20 cellular contexts compared by ENCODE assay signal in the genomic region with DNA sequence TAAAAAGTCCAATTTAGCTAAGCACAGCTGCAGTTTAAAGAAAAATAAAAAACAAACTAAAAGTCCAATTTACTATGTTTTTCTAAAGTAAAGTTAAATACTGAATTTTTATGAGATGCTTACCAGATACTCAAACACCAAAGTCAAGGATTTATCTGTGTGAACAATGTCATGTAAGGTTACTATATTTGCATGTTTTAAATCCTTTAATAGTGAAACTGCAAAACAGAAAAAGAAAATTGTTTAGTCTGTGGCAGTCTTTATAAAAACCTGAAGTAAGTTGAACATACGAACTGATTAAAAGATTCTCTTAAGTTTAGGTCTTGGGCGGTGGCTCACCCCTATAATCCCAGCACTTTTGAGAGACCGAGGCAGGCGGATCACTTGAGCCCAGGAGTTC.
DNase-seq lines count a peak whose midpoint lies in the region; ATAC-seq, FAIRE-seq and TF ChIP-seq lines count a peak whose summit lies in the region.
"Had no signal": no experiment of that assay in that cellular context is flagged by ENCODE, and none has a peak within 500 bp of the region (broad histone marks: within the 10 kb centered on the region; RNA-seq: fewer than 3 reads in every experiment).

No MANE protein-coding gene starts in this region.

- H2AFZ ChIP-seq in MM.1S (ENCODE audit: low read length) (no peak overlapping the region), PC-9 (no peak overlapping the region)

- H3K9me3 Mint-ChIP-seq in natural killer cell treated with Interleukin-12 subunit alpha and Interleukin-12 subunit beta and Interleukin-15 and Interleukin-18, amount 100 ng/mL, for 72 hours, result no peaks in the 10 kb centered on the region
- H3K9me3 Mint-ChIP-seq: CD4-positive, alpha-beta memory T cell; HFFc6 had no signal

- H4K20me1 ChIP-seq in MM.1S (ENCODE audit: insufficient read depth, low read length) (no peaks in the 10 kb centered on the region), PC-9 (ENCODE audit: insufficient read depth) (peaks cover 4% of the 10 kb centered on the region; the same call in 1 of the 2 replicates)

- H3K27ac ChIP-seq in MM.1S (ENCODE audit: low read length), result no peak overlapping the region
- H3K27ac ChIP-seq in pancreas, result no peak overlapping the region
- H3K27ac ChIP-seq in PC-9, result no peak overlapping the region

- intact Hi-C loops in pancreas (cut with DNase I), result no loop called here
- intact Hi-C loops in PC-9 (cut with micrococcal nuclease; ENCODE audit: unreplicated experiment), result loop anchor here (10.0 kb wide), 1 partner anchor 97 kb away; no protein-coding TSS in a partner anchor

- ATAC-seq in pancreas, result no peak
- no peak for ATAC-seq in natural killer cell treated with Interleukin-12 subunit alpha and Interleukin-12 subunit beta and Interleukin-15 and Interleukin-18, amount 100 ng/mL, for 72 hours
- ATAC-seq: GM12878 had no signal

- no peaks in the 10 kb centered on the region for H3K9me2 ChIP-seq in MM.1S (replicated peaks; ENCODE audit: insufficient read depth, low read length)
- H3K9me2 ChIP-seq in PC-9 (ENCODE audit: insufficient read depth), result no peaks in the 10 kb centered on the region

- H3K36me3 Mint-ChIP-seq in natural killer cell treated with Interleukin-12 subunit alpha and Interleukin-12 subunit beta and Interleukin-15 and Interleukin-18, amount 100 ng/mL, for 72 hours, result no peaks in the 10 kb centered on the region

- H3K4me3 ChIP-seq in MM.1S (ENCODE audit: low read length) (no peak overlapping the region), pancreas (no peak overlapping the region), PC-9 (no peak overlapping the region)
- H3K4me3 ChIP-seq: GM12878, HAP-1 had no signal

- H3K9me3 ChIP-seq in MM.1S (replicated peaks; ENCODE audit: insufficient read depth, low read length) (no peaks in the 10 kb centered on the region), pancreas (no peaks in the 10 kb centered on the region), PC-9 (ENCODE audit: insufficient read depth, low read depth) (no peaks in the 10 kb centered on the region)
- H3K9me3 ChIP-seq: HAP-1 had no signal

- H3K27ac Mint-ChIP-seq in natural killer cell treated with Interleukin-12 subunit alpha and Interleukin-12 subunit beta and Interleukin-15 and Interleukin-18, amount 100 ng/mL, for 72 hours, result no peak overlapping the region
- H3K27ac Mint-ChIP-seq: HFFc6 had no signal

- DNase-seq in GM19239 (ENCODE audit: insufficient read length, low spot score) (no peak), MM.1S (peak; percentile 23), pancreas (no peak), midbrain (lab: John Stamatoyannopoulos, UW) (no peak), SHP77 (lab: John Stamatoyannopoulos, UW) (no peak), PC-9 (no peak)
- DNase-seq in natural killer cell treated with Interleukin-12 subunit alpha and Interleukin-12 subunit beta and Interleukin-15 and Interleukin-18, amount 100 ng/mL, for 72 hours (ENCODE audit: low spot score), result no peak
- DNase-seq: C1 segment of cervical spinal cord; Calu3; CD4-positive, alpha-beta memory T cell; COR-L47; DMS53; DMS79 treated with DMSO at 0.1 percent for 48 hours; GOT3; HFFc6 had no signal

- H3K27me3 Mint-ChIP-seq in natural killer cell treated with Interleukin-12 subunit alpha and Interleukin-12 subunit beta and Interleukin-15 and Interleukin-18, amount 100 ng/mL, for 72 hours, result no peaks in the 10 kb centered on the region
- H3K27me3 Mint-ChIP-seq: CD4-positive, alpha-beta memory T cell had no signal

- H3F3A ChIP-seq in MM.1S (ENCODE audit: insufficient read depth, low read length), result 0 out of 2 replicates have a peak, but pooled peaks cover 2% of the 10 kb centered on the region
- H3F3A ChIP-seq in PC-9 (ENCODE audit: insufficient read depth, low read depth), result peaks cover 27% of the 10 kb centered on the region; the same call in 1 of the 2 replicates

- 94 to 98% methylated on average over 4 of the region's 4 CpGs for WGBS in pancreas, 2 donors

- H3K4me2 ChIP-seq in MM.1S (ENCODE audit: low read depth, low read length) (no peak overlapping the region), PC-9 (no peak overlapping the region)

- H3K4me1 ChIP-seq in MM.1S (ENCODE audit: low read length) (peaks cover 22% of the 10 kb centered on the region), pancreas (no peaks in the 10 kb centered on the region), PC-9 (replicated peaks; ENCODE audit: insufficient read depth) (no peaks in the 10 kb centered on the region)

- no peak overlapping the region for H3K9ac ChIP-seq in MM.1S (ENCODE audit: low read length)

- no TSS peak for BruUV-seq in PC-9 (replicated peaks; lab: Mats Ljungman, UMichigan)

- CTCF ChIA-PET in PC-9 (lab: Charles Lee), result no interaction called here

- peaks cover 4% of the 10 kb centered on the region in 2 donors for H3K4me1 Mint-ChIP-seq in natural killer cell treated with Interleukin-12 subunit alpha and Interleukin-12 subunit beta and Interleukin-15 and Interleukin-18, amount 100 ng/mL, for 72 hours (ENCODE audit: low read depth in 2 of 2)

- no peaks in the 10 kb centered on the region; the same call in 1 of the 2 replicates for H3K79me2 ChIP-seq in MM.1S (ENCODE audit: low read length)
- peaks cover 4% of the 10 kb centered on the region; the same call in 1 of the 2 replicates for H3K79me2 ChIP-seq in PC-9 (ENCODE audit: low read depth)

- FAIRE-seq in GM19239 (lab: Jason Lieb, UNC) (peak; percentile 88), endometrium (lab: Jason Lieb, UNC) (peak; percentile 99), pancreas (lab: Jason Lieb, UNC) (peak; percentile 17)
- FAIRE-seq: G401.6, GM12878, H54 had no signal

- no peaks in the 10 kb centered on the region for H3K27me3 ChIP-seq in MM.1S (replicated peaks; ENCODE audit: insufficient read depth, low read length)
- H3K27me3 ChIP-seq in pancreas, result no peaks in the 10 kb centered on the region
- no peaks in the 10 kb centered on the region for H3K27me3 ChIP-seq in PC-9 (ENCODE audit: insufficient read depth, low read depth)

- H3K36me3 ChIP-seq in MM.1S (replicated peaks; ENCODE audit: insufficient read depth, low read length), result no peaks in the 10 kb centered on the region; the same call in 1 of the 2 replicates
- no peaks in the 10 kb centered on the region for H3K36me3 ChIP-seq in pancreas
- H3K36me3 ChIP-seq in PC-9 (ENCODE audit: low read depth), result peaks cover 35% of the 10 kb centered on the region

- POLR2A ChIA-PET in PC-9 (lab: Charles Lee; ENCODE audit: unreplicated experiment), result no interaction called here

- H3K4me3 Mint-ChIP-seq in natural killer cell treated with Interleukin-12 subunit alpha and Interleukin-12 subunit beta and Interleukin-15 and Interleukin-18, amount 100 ng/mL, for 72 hours, result no peak overlapping the region
- H3K4me3 Mint-ChIP-seq: CD4-positive, alpha-beta memory T cell; HFFc6 had no signal

- TF ChIP-seq CTCF in MM.1S (IDR thresholded peaks at IDR 0.05; ENCODE audit: low read length) (no peak), pancreas (IDR thresholded peaks at IDR 0.05) (no peak), PC-9 (conservative IDR thresholded peaks at IDR 0.05) (no peak)
